ENCODE assay signal across 8 cellular contexts in genomic region chr2:162343824-162344616, GRCh38. TPM values are rescaled to one million over a fixed set of nuclear protein-coding genes. Genes with fewer than 3 reads are reported as not detected.
DNase-seq lines count a peak whose midpoint lies in the region; ATAC-seq and TF ChIP-seq lines count a peak whose summit lies in the region.

Gene GCA, plus strand, starts transcription at chr2:162344132. Its CDS starts 117 bp downstream, at chr2:162344249.

- no peaks in the 10 kb centered on the region for H3K27me3 ChIP-seq in SJCRH30

- peak; percentile 93 for DNase-seq in EH (ENCODE audit: low read depth)
- DNase-seq in GOT3 (lab: John Stamatoyannopoulos, UW): peak; percentile 88
- DNase-seq in LoVo (ENCODE audit: low spot score): peak; percentile 96
- DNase-seq in SJCRH30: peak; percentile 80 to 81
- DNase-seq in activated gamma-delta T cell treated with Interleukin-2 at 50 U/mL for 16 hours: peak; percentile 97
- peak; percentile 83 for DNase-seq in fibroblast of the conjunctiva (ENCODE audit: low read depth)
- peak; percentile 97 for DNase-seq in stimulated activated naive CD8-positive, alpha-beta T cell treated with anti-CD3 and anti-CD28 coated beads, Interleukin-15, Interleukin-2, amounts not matched to agents 100 U/mL and 50 U/mL, for 24 hours

- no peaks in the 10 kb centered on the region for H3K9me3 Mint-ChIP-seq in nephron

- no peaks in the 10 kb centered on the region for H3K9me3 ChIP-seq in SJCRH30 (replicated peaks)

- H3K4me1 ChIP-seq in SJCRH30: no peaks in the 10 kb centered on the region

- H3K36me3 ChIP-seq in SJCRH30: no peaks in the 10 kb centered on the region

- peak within 1 kb of the TSS; percentile 58 for H3K4me3 ChIP-seq in SJCRH30

- H3K27ac Mint-ChIP-seq in nephron: peak within 1 kb of the TSS; percentile 39 to 88 (median 78)

- peak within 1 kb of the TSS; percentile 81 to 94 (median 88) for H3K4me3 Mint-ChIP-seq in nephron

- ATAC-seq in stimulated activated naive CD8-positive, alpha-beta T cell treated with anti-CD3 and anti-CD28 coated beads, Interleukin-15, Interleukin-2, amounts not matched to agents 100 U/mL and 50 U/mL, for 24 hours: peak; percentile 100

- H3K4me1 Mint-ChIP-seq in nephron: peaks cover 12% of the 10 kb centered on the region

- H3K36me3 Mint-ChIP-seq in nephron (ENCODE audit: low read depth): no peaks in the 10 kb centered on the region

- H3K27ac ChIP-seq in SJCRH30: no peak within 1 kb of the TSS; the same call in 1 of the 2 replicates

- H3K27me3 Mint-ChIP-seq in nephron (ENCODE audit: low read depth): peaks cover 6% of the 10 kb centered on the region

- no peak for TF ChIP-seq CTCF in nephron (IDR thresholded peaks at IDR 0.05; ENCODE audit: unreplicated experiment in 3 of 3)

RNA-seq across cellular contexts. Expression of gene GCA, which starts in this region (rescaled TPM):
- 3.3 and 3.8 TPM in 2 replicates for total RNA-seq in SJCRH30 (2014; rRNA removed; shearing (Covaris generic))
